Comparison of ENCODE assay signal across 18 cellular contexts in genomic region chr4:3497554-3498389, GRCh38. TPM values are rescaled to one million over a fixed set of nuclear protein-coding genes. Genes with fewer than 3 reads are reported as not detected.
"Had no signal": no experiment of that assay in that cellular context is flagged by ENCODE, and none has a peak within 500 bp of the region (broad histone marks: within the 10 kb centered on the region; RNA-seq: fewer than 3 reads in every experiment).

No MANE protein-coding gene starts in this region.

- FAIRE-seq: kidney had no signal

- H3K4me3 Mint-ChIP-seq: activated naive CD8-positive, alpha-beta T cell; T-helper 17 cell; type B pancreatic cell had no signal

- H3K27me3 Mint-ChIP-seq: type B pancreatic cell had no signal

- H3K4me3 ChIP-seq: cardiac muscle cell, left lung, skin epidermis, stomach had no signal

- H3K27ac Mint-ChIP-seq: activated naive CD8-positive, alpha-beta T cell; progenitor cell of endocrine pancreas; T-helper 17 cell; type B pancreatic cell had no signal

- DNase-seq: activated CD4-positive, alpha-beta T cell treated with anti-CD3 and anti-CD28 coated beads for 1 hour; activated CD4-positive, alpha-beta T cell treated with anti-CD3 and anti-CD28 coated beads, Interleukin-2, amount 50 U/mL, for 4 hours; activated gamma-delta T cell treated with Interleukin-2 at 50 U/mL for 16 hours; amniotic stem cell; erythroblast; foreskin melanocyte; glutamatergic neuron; kidney; left lung; stomach; T-helper 17 cell had no signal

- H3K27me3 ChIP-seq: cardiac muscle cell had no signal

- H3K27ac ChIP-seq: cardiac muscle cell, left lung, skin epidermis, stomach, VCaP had no signal

- H3K9me3 Mint-ChIP-seq: type B pancreatic cell had no signal

- H3K36me3 Mint-ChIP-seq: activated naive CD8-positive, alpha-beta T cell; type B pancreatic cell had no signal

- ATAC-seq: left lung, T-helper 17 cell had no signal

- H3K9me3 ChIP-seq: left lung, stomach had no signal

RNA-seq across cellular contexts. Expression of gene DOK7, which starts 34.7 kb away (rescaled TPM):
- total RNA-seq: osteoblast, progenitor cell of endocrine pancreas, T-helper 17 cell had no signal

RNA-seq across cellular contexts. Expression of gene HGFAC, which starts 56.0 kb away (rescaled TPM):
- total RNA-seq: osteoblast, stomach, T-helper 17 cell had no signal
